Comparison of ENCODE assay signal across 1 cellular context in the genomic region with DNA sequence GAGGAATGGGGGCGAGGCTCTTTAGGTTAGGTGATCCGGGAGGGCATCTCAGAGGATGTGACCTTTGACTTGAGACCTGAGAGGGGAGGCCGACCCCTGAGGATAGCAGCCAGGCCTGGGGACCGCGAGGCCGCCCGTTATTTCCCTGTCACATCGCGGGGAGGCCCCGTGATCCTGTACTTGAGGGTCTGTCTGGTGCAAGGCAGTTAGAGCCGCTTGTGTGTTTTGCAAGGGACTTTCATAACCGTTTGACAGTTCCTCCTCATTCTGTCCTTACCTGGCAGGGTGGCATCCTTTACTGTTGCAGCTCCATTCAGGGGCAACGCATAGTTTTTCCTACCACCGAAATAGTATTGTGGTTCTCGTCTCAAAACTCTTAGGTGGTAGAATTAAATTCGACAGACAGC.
TF ChIP-seq lines count a peak whose summit lies in the region.

No MANE protein-coding gene starts in this region.

TF ChIP-seq in HepG2, 621 proteins besides CTCF, POLR2A, EP300 and RAD21 (continued from another document and continues in another):
- TF ChIP-seq, protein P1, sequence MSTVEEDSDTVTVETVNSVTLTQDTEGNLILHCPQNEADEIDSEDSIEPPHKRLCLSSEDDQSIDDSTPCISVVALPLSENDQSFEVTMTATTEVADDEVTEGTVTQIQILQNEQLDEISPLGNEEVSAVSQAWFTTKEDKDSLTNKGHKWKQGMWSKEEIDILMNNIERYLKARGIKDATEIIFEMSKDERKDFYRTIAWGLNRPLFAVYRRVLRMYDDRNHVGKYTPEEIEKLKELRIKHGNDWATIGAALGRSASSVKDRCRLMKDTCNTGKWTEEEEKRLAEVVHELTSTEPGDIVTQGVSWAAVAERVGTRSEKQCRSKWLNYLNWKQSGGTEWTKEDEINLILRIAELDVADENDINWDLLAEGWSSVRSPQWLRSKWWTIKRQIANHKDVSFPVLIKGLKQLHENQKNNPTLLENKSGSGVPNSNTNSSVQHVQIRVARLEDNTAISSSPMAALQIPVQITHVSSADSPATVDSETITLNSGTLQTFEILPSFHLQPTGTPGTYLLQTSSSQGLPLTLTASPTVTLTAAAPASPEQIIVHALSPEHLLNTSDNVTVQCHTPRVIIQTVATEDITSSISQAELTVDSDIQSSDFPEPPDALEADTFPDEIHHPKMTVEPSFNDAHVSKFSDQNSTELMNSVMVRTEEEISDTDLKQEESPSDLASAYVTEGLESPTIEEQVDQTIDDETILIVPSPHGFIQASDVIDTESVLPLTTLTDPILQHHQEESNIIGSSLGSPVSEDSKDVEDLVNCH (CRISPR knock-in tag; IDR thresholded peaks at IDR 0.05), result no peak
- no peak for TF ChIP-seq ZNF446 (CRISPR knock-in tag; IDR thresholded peaks at IDR 0.05)
- TF ChIP-seq ZNF768 (CRISPR knock-in tag; IDR thresholded peaks at IDR 0.05), result peak; percentile 6; the same call in 1 of the 2 replicates
- TF ChIP-seq, protein P2, sequence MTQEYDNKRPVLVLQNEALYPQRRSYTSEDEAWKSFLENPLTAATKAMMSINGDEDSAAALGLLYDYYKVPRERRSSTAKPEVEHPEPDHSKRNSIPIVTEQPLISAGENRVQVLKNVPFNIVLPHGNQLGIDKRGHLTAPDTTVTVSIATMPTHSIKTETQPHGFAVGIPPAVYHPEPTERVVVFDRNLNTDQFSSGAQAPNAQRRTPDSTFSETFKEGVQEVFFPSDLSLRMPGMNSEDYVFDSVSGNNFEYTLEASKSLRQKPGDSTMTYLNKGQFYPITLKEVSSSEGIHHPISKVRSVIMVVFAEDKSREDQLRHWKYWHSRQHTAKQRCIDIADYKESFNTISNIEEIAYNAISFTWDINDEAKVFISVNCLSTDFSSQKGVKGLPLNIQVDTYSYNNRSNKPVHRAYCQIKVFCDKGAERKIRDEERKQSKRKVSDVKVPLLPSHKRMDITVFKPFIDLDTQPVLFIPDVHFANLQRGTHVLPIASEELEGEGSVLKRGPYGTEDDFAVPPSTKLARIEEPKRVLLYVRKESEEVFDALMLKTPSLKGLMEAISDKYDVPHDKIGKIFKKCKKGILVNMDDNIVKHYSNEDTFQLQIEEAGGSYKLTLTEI (CRISPR knock-in tag; conservative IDR thresholded peaks at IDR 0.05), result no peak
- TF ChIP-seq ZNF326 (CRISPR knock-in tag; IDR thresholded peaks at IDR 0.05; ENCODE audit: borderline replicate concordance), result no peak
- TF ChIP-seq HOXA3 (CRISPR knock-in tag; IDR thresholded peaks at IDR 0.05), result no peak
- no peak for TF ChIP-seq ZNF331 (CRISPR knock-in tag; IDR thresholded peaks at IDR 0.05)
- TF ChIP-seq TEAD3 (CRISPR knock-in tag; optimal IDR thresholded peaks at IDR 0.05; ENCODE audit: borderline replicate concordance), result peak; percentile 11
- TF ChIP-seq NFIB (CRISPR knock-in tag; IDR thresholded peaks at IDR 0.05; ENCODE audit: borderline replicate concordance), result no peak
- TF ChIP-seq, protein P3, sequence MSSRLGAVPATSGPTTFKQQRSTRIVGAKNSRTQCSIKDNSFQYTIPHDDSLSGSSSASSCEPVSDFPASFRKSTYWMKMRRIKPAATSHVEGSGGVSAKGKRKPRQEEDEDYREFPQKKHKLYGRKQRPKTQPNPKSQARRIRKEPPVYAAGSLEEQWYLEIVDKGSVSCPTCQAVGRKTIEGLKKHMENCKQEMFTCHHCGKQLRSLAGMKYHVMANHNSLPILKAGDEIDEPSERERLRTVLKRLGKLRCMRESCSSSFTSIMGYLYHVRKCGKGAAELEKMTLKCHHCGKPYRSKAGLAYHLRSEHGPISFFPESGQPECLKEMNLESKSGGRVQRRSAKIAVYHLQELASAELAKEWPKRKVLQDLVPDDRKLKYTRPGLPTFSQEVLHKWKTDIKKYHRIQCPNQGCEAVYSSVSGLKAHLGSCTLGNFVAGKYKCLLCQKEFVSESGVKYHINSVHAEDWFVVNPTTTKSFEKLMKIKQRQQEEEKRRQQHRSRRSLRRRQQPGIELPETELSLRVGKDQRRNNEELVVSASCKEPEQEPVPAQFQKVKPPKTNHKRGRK (CRISPR knock-in tag; IDR thresholded peaks at IDR 0.05), result no peak
- no peak for TF ChIP-seq MATR3 (CRISPR knock-in tag; IDR thresholded peaks at IDR 0.05)
- TF ChIP-seq TARDBP (CRISPR knock-in tag; IDR thresholded peaks at IDR 0.05), result no peak
- no peak for TF ChIP-seq ZNF83 (CRISPR knock-in tag; IDR thresholded peaks at IDR 0.05; ENCODE audit: borderline replicate concordance)
- TF ChIP-seq MEIS2 (CRISPR knock-in tag; IDR thresholded peaks at IDR 0.05), result no peak
- TF ChIP-seq, protein P4, sequence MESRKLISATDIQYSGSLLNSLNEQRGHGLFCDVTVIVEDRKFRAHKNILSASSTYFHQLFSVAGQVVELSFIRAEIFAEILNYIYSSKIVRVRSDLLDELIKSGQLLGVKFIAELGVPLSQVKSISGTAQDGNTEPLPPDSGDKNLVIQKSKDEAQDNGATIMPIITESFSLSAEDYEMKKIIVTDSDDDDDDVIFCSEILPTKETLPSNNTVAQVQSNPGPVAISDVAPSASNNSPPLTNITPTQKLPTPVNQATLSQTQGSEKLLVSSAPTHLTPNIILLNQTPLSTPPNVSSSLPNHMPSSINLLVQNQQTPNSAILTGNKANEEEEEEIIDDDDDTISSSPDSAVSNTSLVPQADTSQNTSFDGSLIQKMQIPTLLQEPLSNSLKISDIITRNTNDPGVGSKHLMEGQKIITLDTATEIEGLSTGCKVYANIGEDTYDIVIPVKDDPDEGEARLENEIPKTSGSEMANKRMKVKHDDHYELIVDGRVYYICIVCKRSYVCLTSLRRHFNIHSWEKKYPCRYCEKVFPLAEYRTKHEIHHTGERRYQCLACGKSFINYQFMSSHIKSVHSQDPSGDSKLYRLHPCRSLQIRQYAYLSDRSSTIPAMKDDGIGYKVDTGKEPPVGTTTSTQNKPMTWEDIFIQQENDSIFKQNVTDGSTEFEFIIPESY (CRISPR knock-in tag; IDR thresholded peaks at IDR 0.05), result no peak
- TF ChIP-seq SRSF1 (optimal IDR thresholded peaks at IDR 0.05; ENCODE audit: low read depth, low read length), result no peak
- no peak for TF ChIP-seq ZKSCAN8 (CRISPR knock-in tag; IDR thresholded peaks at IDR 0.05; ENCODE audit: borderline replicate concordance)
- no peak for TF ChIP-seq NFKBIZ (CRISPR knock-in tag; IDR thresholded peaks at IDR 0.05)
- peak; percentile 44 for TF ChIP-seq ASH2L (IDR thresholded peaks at IDR 0.05; ENCODE audit: insufficient read length, low read depth, low read length)
- TF ChIP-seq, protein P5, sequence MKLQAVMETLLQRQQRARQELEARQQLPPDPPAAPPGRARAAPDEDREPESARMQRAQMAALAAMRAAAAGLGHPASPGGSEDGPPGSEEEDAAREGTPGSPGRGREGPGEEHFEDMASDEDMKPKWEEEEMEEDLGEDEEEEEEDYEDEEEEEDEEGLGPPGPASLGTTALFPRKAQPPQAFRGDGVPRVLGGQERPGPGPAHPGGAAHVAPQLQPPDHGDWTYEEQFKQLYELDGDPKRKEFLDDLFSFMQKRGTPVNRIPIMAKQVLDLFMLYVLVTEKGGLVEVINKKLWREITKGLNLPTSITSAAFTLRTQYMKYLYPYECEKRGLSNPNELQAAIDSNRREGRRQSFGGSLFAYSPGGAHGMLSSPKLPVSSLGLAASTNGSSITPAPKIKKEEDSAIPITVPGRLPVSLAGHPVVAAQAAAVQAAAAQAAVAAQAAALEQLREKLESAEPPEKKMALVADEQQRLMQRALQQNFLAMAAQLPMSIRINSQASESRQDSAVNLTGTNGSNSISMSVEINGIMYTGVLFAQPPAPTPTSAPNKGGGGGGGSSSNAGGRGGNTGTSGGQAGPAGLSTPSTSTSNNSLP (IDR thresholded peaks at IDR 0.05; ENCODE audit: low read depth, low read length), result no peak
- TF ChIP-seq ZNF607 (CRISPR knock-in tag; IDR thresholded peaks at IDR 0.05; ENCODE audit: borderline replicate concordance), result no peak
- 0 out of 2 replicates have a peak, but pooled peaks have one; percentile 21 for TF ChIP-seq ZNF234 (CRISPR knock-in tag; conservative IDR thresholded peaks at IDR 0.05)
- 0 out of 2 replicates have a peak, but pooled peaks have one; percentile 32 for TF ChIP-seq ZNF776 (CRISPR knock-in tag; IDR thresholded peaks at IDR 0.05)
- TF ChIP-seq, protein P6, sequence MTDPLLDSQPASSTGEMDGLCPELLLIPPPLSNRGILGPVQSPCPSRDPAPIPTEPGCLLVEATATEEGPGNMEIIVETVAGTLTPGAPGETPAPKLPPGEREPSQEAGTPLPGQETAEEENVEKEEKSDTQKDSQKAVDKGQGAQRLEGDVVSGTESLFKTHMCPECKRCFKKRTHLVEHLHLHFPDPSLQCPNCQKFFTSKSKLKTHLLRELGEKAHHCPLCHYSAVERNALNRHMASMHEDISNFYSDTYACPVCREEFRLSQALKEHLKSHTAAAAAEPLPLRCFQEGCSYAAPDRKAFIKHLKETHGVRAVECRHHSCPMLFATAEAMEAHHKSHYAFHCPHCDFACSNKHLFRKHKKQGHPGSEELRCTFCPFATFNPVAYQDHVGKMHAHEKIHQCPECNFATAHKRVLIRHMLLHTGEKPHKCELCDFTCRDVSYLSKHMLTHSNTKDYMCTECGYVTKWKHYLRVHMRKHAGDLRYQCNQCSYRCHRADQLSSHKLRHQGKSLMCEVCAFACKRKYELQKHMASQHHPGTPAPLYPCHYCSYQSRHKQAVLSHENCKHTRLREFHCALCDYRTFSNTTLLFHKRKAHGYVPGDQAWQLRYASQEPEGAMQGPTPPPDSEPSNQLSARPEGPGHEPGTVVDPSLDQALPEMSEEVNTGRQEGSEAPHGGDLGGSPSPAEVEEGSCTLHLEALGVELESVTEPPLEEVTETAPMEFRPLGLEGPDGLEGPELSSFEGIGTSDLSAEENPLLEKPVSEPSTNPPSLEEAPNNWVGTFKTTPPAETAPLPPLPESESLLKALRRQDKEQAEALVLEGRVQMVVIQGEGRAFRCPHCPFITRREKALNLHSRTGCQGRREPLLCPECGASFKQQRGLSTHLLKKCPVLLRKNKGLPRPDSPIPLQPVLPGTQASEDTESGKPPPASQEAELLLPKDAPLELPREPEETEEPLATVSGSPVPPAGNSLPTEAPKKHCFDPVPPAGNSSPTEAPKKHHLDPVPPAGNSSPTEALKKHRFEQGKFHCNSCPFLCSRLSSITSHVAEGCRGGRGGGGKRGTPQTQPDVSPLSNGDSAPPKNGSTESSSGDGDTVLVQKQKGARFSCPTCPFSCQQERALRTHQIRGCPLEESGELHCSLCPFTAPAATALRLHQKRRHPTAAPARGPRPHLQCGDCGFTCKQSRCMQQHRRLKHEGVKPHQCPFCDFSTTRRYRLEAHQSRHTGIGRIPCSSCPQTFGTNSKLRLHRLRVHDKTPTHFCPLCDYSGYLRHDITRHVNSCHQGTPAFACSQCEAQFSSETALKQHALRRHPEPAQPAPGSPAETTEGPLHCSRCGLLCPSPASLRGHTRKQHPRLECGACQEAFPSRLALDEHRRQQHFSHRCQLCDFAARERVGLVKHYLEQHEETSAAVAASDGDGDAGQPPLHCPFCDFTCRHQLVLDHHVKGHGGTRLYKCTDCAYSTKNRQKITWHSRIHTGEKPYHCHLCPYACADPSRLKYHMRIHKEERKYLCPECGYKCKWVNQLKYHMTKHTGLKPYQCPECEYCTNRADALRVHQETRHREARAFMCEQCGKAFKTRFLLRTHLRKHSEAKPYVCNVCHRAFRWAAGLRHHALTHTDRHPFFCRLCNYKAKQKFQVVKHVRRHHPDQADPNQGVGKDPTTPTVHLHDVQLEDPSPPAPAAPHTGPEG (CRISPR knock-in tag; IDR thresholded peaks at IDR 0.05), result no peak
- TF ChIP-seq, protein P7, sequence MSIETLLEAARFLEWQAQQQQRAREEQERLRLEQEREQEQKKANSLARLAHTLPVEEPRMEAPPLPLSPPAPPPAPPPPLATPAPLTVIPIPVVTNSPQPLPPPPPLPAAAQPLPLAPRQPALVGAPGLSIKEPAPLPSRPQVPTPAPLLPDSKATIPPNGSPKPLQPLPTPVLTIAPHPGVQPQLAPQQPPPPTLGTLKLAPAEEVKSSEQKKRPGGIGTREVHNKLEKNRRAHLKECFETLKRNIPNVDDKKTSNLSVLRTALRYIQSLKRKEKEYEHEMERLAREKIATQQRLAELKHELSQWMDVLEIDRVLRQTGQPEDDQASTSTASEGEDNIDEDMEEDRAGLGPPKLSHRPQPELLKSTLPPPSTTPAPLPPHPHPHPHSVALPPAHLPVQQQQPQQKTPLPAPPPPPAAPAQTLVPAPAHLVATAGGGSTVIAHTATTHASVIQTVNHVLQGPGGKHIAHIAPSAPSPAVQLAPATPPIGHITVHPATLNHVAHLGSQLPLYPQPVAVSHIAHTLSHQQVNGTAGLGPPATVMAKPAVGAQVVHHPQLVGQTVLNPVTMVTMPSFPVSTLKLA (IDR thresholded peaks at IDR 0.05), result no peak
- TF ChIP-seq, protein P8, sequence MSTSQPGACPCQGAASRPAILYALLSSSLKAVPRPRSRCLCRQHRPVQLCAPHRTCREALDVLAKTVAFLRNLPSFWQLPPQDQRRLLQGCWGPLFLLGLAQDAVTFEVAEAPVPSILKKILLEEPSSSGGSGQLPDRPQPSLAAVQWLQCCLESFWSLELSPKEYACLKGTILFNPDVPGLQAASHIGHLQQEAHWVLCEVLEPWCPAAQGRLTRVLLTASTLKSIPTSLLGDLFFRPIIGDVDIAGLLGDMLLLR (CRISPR knock-in tag; IDR thresholded peaks at IDR 0.05), result peak; percentile 53; the same call in 1 of the 2 replicates
- TF ChIP-seq, protein P9, sequence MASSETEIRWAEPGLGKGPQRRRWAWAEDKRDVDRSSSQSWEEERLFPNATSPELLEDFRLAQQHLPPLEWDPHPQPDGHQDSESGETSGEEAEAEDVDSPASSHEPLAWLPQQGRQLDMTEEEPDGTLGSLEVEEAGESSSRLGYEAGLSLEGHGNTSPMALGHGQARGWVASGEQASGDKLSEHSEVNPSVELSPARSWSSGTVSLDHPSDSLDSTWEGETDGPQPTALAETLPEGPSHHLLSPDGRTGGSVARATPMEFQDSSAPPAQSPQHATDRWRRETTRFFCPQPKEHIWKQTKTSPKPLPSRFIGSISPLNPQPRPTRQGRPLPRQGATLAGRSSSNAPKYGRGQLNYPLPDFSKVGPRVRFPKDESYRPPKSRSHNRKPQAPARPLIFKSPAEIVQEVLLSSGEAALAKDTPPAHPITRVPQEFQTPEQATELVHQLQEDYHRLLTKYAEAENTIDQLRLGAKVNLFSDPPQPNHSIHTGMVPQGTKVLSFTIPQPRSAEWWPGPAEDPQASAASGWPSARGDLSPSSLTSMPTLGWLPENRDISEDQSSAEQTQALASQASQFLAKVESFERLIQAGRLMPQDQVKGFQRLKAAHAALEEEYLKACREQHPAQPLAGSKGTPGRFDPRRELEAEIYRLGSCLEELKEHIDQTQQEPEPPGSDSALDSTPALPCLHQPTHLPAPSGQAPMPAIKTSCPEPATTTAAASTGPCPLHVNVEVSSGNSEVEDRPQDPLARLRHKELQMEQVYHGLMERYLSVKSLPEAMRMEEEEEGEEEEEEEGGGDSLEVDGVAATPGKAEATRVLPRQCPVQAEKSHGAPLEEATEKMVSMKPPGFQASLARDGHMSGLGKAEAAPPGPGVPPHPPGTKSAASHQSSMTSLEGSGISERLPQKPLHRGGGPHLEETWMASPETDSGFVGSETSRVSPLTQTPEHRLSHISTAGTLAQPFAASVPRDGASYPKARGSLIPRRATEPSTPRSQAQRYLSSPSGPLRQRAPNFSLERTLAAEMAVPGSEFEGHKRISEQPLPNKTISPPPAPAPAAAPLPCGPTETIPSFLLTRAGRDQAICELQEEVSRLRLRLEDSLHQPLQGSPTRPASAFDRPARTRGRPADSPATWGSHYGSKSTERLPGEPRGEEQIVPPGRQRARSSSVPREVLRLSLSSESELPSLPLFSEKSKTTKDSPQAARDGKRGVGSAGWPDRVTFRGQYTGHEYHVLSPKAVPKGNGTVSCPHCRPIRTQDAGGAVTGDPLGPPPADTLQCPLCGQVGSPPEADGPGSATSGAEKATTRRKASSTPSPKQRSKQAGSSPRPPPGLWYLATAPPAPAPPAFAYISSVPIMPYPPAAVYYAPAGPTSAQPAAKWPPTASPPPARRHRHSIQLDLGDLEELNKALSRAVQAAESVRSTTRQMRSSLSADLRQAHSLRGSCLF (CRISPR knock-in tag; IDR thresholded peaks at IDR 0.05; ENCODE audit: borderline replicate concordance), result no peak
